8 cellular contexts compared by ENCODE assay signal in the genomic region with DNA sequence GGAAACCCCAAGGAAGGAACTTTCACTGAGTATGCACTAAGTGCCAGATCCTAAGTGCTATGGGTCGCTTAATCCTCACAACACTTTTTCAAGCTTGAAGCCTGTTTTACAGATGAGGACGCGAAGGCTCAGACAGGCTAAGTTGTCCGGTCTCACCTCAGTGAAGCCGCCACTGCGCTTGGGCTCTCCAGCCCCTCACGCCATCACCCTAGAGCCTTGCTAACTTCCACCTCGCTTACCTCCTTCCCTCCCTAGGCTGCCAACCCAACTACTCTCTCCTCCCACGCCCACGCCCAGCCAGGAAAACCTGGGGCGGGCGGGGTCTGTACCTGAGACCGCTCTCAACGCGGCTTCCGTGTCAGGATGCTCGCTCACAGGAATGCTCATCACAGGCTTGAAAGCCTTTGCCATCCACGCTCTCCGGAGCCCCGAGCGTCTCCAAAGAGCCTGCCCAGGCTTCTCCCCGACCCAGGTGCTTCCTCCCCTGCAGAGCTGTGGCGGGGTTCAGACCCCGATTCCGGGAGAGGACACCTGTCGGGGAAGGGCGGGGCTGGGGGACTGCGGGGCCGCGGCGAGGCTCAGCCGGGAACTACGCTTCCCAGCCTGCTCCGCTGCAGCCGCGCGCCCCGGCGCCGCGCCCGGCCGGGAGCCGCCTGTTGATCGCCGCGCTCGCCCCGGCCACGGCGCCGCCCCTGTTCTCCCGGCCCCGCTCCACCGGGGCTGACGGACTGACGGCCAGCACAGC. TPM values are rescaled to one million over a fixed set of nuclear protein-coding genes. Genes with fewer than 3 reads are reported as not detected.
DNase-seq lines count a peak whose midpoint lies in the region; TF ChIP-seq lines count a peak whose summit lies in the region.

TSS of gene TMOD2 (plus strand) at position 656 of the 745 bp plus-strand sequence. CDS start 14,845 bp downstream, outside the sequence.

- H3K4me1 Mint-ChIP-seq in HFFc6 (ENCODE audit: low read depth) = peaks cover 19% of the 10 kb centered on the region

- TF ChIP-seq CTCF in HFFc6 (IDR thresholded peaks at IDR 0.05) = no peak

- peak within 1 kb of the TSS; percentile 89 for H3K4me3 Mint-ChIP-seq in HFFc6

- peaks cover 20% of the 10 kb centered on the region for H3K27me3 Mint-ChIP-seq in HFFc6 (ENCODE audit: insufficient read depth)

- H3K27ac Mint-ChIP-seq in HFFc6 = no peak within 1 kb of the TSS

- H3K36me3 Mint-ChIP-seq in HFFc6 (ENCODE audit: low read depth) = no peaks in the 10 kb centered on the region; the same call in 1 of the 2 replicates

- TF ChIP-seq POLR2A in erythroblast (IDR thresholded peaks at IDR 0.05; ENCODE audit: low read length) = no peak

- no peaks in the 10 kb centered on the region for H3K9me3 Mint-ChIP-seq in HFFc6

- DNase-seq in DMS 273 (lab: John Stamatoyannopoulos, UW; ENCODE audit: unreplicated experiment) (peak; percentile 63), DMS 273 treated with DMSO at 0.1 percent for 48 hours (lab: John Stamatoyannopoulos, UW) (no peak), HFFc6 (no peak), NCI-H146 treated with DMSO at 0.1 percent for 48 hours (lab: John Stamatoyannopoulos, UW; ENCODE audit: unreplicated experiment) (peak; percentile 58), erythroblast (lab: John Stamatoyannopoulos, UW) (peak; percentile 40 to 54), mucosa of gallbladder (ENCODE audit: low spot score) (peak; percentile 40), superior temporal gyrus (ENCODE audit: extremely low spot score) (peak; percentile 57)
- peak; percentile 55 for DNase-seq in activated CD8-positive, alpha-beta memory T cell treated with anti-CD3 and anti-CD28 coated beads, Interleukin-2, amount 50 U/mL, for 4 hours

RNA-seq across cellular contexts. Expression of gene TMOD2, which starts in this region (rescaled TPM):
- 10 to 100 TPM; 11.0 to 14.9 (median 13.5) TPM for total RNA-seq in HFFc6 (2021; fragmentation: NEBNext Ultra II Directional; extraction: Animal tissue kit (Norgen Biotek cat#: 25700))
- 14.0 TPM for total RNA-seq in mucosa of gallbladder

Comparison
In these comparisons a context has a peak if more than half of its experiments do, and no peak if none do; other contexts are left out.
1. DNase-seq: peak in DMS 273 (single experiment), NCI-H146 treated with DMSO at 0.1 percent for 48 hours (single experiment), activated CD8-positive, alpha-beta memory T cell treated with anti-CD3 and anti-CD28 coated beads, Interleukin-2, amount 50 U/mL, for 4 hours (single experiment), erythroblast (2 of 2), mucosa of gallbladder (single experiment) and superior temporal gyrus (single experiment); none in DMS 273 treated with DMSO at 0.1 percent for 48 hours (single experiment) and HFFc6 (single experiment).